1 cellular context compared by ENCODE assay signal in genomic region chr6:11296449-11297375, GRCh38.
TF ChIP-seq lines count a peak whose summit lies in the region.

No MANE protein-coding gene starts in this region.

TF ChIP-seq in HepG2, 621 proteins besides CTCF, POLR2A, EP300 and RAD21 (continued from another document and continues in another):
- TF ChIP-seq SALL1 (CRISPR knock-in tag; IDR thresholded peaks at IDR 0.05) (peak; percentile 38; the same call in 1 of the 2 replicates), ZNF800 (CRISPR knock-in tag; IDR thresholded peaks at IDR 0.05) (0 out of 2 replicates have a peak, but pooled peaks have one; percentile 19), THYN1 (CRISPR knock-in tag; IDR thresholded peaks at IDR 0.05; ENCODE audit: borderline replicate concordance, low read depth) (0 out of 2 replicates have a peak, but pooled peaks have one; percentile 8), NRL (CRISPR knock-in tag; IDR thresholded peaks at IDR 0.05; ENCODE audit: borderline replicate concordance) (0 out of 2 replicates have a peak, but pooled peaks have one; percentile 19), ZNF501 (CRISPR knock-in tag; IDR thresholded peaks at IDR 0.05) (no peak), MEF2D (CRISPR knock-in tag; IDR thresholded peaks at IDR 0.05) (0 out of 2 replicates have a peak, but pooled peaks have one; percentile 20), KDM1A (CRISPR knock-in tag; IDR thresholded peaks at IDR 0.05) (0 out of 2 replicates have a peak, but pooled peaks have one; percentile 36), TAF15 (IDR thresholded peaks at IDR 0.05; ENCODE audit: low read depth, low read length, poor library complexity, severe bottlenecking) (no peak), ZNF574 (CRISPR knock-in tag; IDR thresholded peaks at IDR 0.05) (no peak), BCL6 (CRISPR knock-in tag; IDR thresholded peaks at IDR 0.05) (peak; percentile 4; the same call in 1 of the 2 replicates), ZNF160 (CRISPR knock-in tag; IDR thresholded peaks at IDR 0.05) (no peak), ZNF710 (CRISPR knock-in tag; IDR thresholded peaks at IDR 0.05; ENCODE audit: borderline replicate concordance) (0 out of 2 replicates have a peak, but pooled peaks have one; percentile 31), SOX5 (CRISPR knock-in tag; IDR thresholded peaks at IDR 0.05; ENCODE audit: borderline replicate concordance) (peak; percentile 88; the same call in 1 of the 2 replicates), NR2F6 (IDR thresholded peaks at IDR 0.05) (peak; percentile 26), NR2F6 (CRISPR knock-in tag; IDR thresholded peaks at IDR 0.05) (no peak; the same call in 1 of the 2 replicates), RARA (CRISPR knock-in tag; IDR thresholded peaks at IDR 0.05) (peak; percentile 39; the same call in 1 of the 2 replicates), HMG20A (CRISPR knock-in tag; IDR thresholded peaks at IDR 0.05; ENCODE audit: borderline replicate concordance) (peak; percentile 43; the same call in 1 of the 2 replicates), ESRRA (CRISPR knock-in tag; IDR thresholded peaks at IDR 0.05; ENCODE audit: low read depth) (no peak), ELF3 (CRISPR knock-in tag; IDR thresholded peaks at IDR 0.05) (0 out of 2 replicates have a peak, but pooled peaks have one; percentile 11), HOMEZ (CRISPR knock-in tag; IDR thresholded peaks at IDR 0.05; ENCODE audit: low read depth) (peak; percentile 44; the same call in 1 of the 2 replicates), ZIK1 (CRISPR knock-in tag; IDR thresholded peaks at IDR 0.05; ENCODE audit: borderline replicate concordance, low read depth) (no peak), DRAP1 (CRISPR knock-in tag; IDR thresholded peaks at IDR 0.05) (peak; percentile 42; the same call in 1 of the 2 replicates), NFIC (IDR thresholded peaks at IDR 0.05; ENCODE audit: low read length) (peak; percentile 15; the same call in 1 of the 2 replicates), RCOR2 (CRISPR knock-in tag; IDR thresholded peaks at IDR 0.05) (0 out of 2 replicates have a peak, but pooled peaks have one; percentile 11), ZNF646 (CRISPR knock-in tag; IDR thresholded peaks at IDR 0.05) (no peak), FOSL2 (CRISPR knock-in tag; IDR thresholded peaks at IDR 0.05) (no peak), ZNF816 (CRISPR knock-in tag; IDR thresholded peaks at IDR 0.05; ENCODE audit: borderline replicate concordance) (0 out of 2 replicates have a peak, but pooled peaks have one; percentile 43), HNF1A (IDR thresholded peaks at IDR 0.05; ENCODE audit: low read depth) (peak; percentile 86), HNF1A (CRISPR knock-in tag; IDR thresholded peaks at IDR 0.05; ENCODE audit: borderline replicate concordance) (peak; percentile 79; the same call in 1 of the 2 replicates), SOX6 (IDR thresholded peaks at IDR 0.05) (no peak), SOX6 (CRISPR knock-in tag; IDR thresholded peaks at IDR 0.05) (peak; percentile 86)
